1 cellular context compared by ENCODE assay signal in genomic region chr2:16069663-16069932, GRCh38.
TF ChIP-seq lines count a peak whose summit lies in the region.

No MANE protein-coding gene starts in this region.

TF ChIP-seq in H1, 55 proteins besides CTCF, POLR2A, EP300 and RAD21 (continued from another document):
- TF ChIP-seq E2F6 (IDR thresholded peaks at IDR 0.05) (no peak), TEAD4 (IDR thresholded peaks at IDR 0.05; ENCODE audit: low read depth, low read length) (no peak), SIX5 (IDR thresholded peaks at IDR 0.05; ENCODE audit: low read depth, low read length) (no peak), ATF3 (IDR thresholded peaks at IDR 0.05; ENCODE audit: insufficient read depth, low read depth, low read length) (no peak), SP4 (IDR thresholded peaks at IDR 0.05; ENCODE audit: low read length) (no peak), SIN3A (conservative IDR thresholded peaks at IDR 0.05 in 1 of 2, IDR thresholded peaks at IDR 0.05 in 1 of 2; ENCODE audit: low read depth in 1 of 2, low read length in 2 of 2) (no peak), JUN (IDR thresholded peaks at IDR 0.05; ENCODE audit: low read depth, low read length) (no peak), JUND (IDR thresholded peaks at IDR 0.05; ENCODE audit: low read length) (no peak), RBBP5 (IDR thresholded peaks at IDR 0.05; ENCODE audit: borderline replicate concordance, low read depth, low read length) (no peak), KDM5A (IDR thresholded peaks at IDR 0.05; ENCODE audit: low read length) (no peak), CBX8 (IDR thresholded peaks at IDR 0.05; ENCODE audit: borderline replicate concordance, low read depth, low read length) (no peak), CHD2 (IDR thresholded peaks at IDR 0.05; ENCODE audit: low read length) (no peak)
TF ChIP-seq in H1: peak in this region for 0.
